10 cellular contexts compared by ENCODE assay signal in the genomic region with DNA sequence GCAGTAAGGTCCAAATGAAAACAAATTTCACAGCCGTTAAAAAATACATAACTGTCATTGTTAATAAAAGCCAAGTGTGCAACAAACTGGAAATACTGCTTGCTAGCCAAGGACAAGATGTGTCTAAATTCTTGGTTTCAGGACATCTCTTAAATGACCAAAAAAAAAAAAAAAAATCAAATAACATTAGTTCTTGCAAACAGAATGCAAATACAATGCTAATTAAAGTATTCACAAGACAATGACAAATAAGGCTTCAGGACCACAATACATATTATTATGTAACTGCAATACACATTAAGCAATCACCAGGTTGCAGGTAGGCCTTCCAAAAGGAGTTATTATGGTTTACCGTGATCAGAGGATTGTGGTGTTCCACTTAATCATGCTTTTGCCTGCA. TPM values are rescaled to one million over a fixed set of nuclear protein-coding genes. Genes with fewer than 3 reads are reported as not detected.
A peak's percentile ranks its signal among the peaks of the same experiment; 100 is the strongest.
DNase-seq lines count a peak whose midpoint lies in the region; ATAC-seq and TF ChIP-seq lines count a peak whose summit lies in the region.
"Had no signal": no experiment of that assay in that cellular context is flagged by ENCODE, and none has a peak within 500 bp of the region (broad histone marks: within the 10 kb centered on the region; RNA-seq: fewer than 3 reads in every experiment).

No MANE protein-coding gene starts in this region.

- no peak overlapping the region for H2BK15ac ChIP-seq in IMR-90 (ENCODE audit: low read depth, low read length)

- no peak overlapping the region for H4K91ac ChIP-seq in IMR-90 (ENCODE audit: insufficient read depth, low read depth, low read length)

- no peak overlapping the region for H3K27ac Mint-ChIP-seq in MCF 10A (ENCODE audit: low read depth, unreplicated experiment)
- H3K27ac Mint-ChIP-seq: stimulated activated naive CD8-positive, alpha-beta T cell treated with anti-CD3 and anti-CD28 coated beads, Interleukin-15, Interleukin-2, amounts not matched to agents 100 ng/mL and 50 ng/mL, for 24 hours had no signal

- BruUV-seq in IMR-90 (replicated peaks; lab: Mats Ljungman, UMichigan), result no TSS peak
- no TSS peak for BruUV-seq in MCF 10A (replicated peaks; lab: Mats Ljungman, UMichigan)

- H4K20me1 ChIP-seq in IMR-90 (ENCODE audit: insufficient read depth, low read length), result peaks cover 32% of the 10 kb centered on the region

- H3K4me3 ChIP-seq in IMR-90 (ENCODE audit: insufficient read depth, low read depth, low read length), result peak overlapping the region; percentile 58
- peak overlapping the region; percentile 83 for H3K4me3 ChIP-seq in kidney epithelial cell (ENCODE audit: low read depth, low read length)
- peak overlapping the region; percentile 55 to 85 (median 76) for H3K4me3 ChIP-seq in subcutaneous abdominal adipose tissue (ENCODE audit: low read depth in 1 of 5, low read length in 5 of 5)

- in situ Hi-C loops in IMR-90 (cut with MboI; ENCODE audit: low sequenced_read_pairs), result loop anchor here (25.0 kb wide), 1 partner anchor 242 kb away; a partner anchor contains a TSS

- no peak overlapping the region for H2BK20ac ChIP-seq in IMR-90 (ENCODE audit: low read depth, low read length)

- no peak overlapping the region for H3K14ac ChIP-seq in IMR-90 (replicated peaks; ENCODE audit: low read depth, low read length)

- TF ChIP-seq POLR2A in IMR-90 (IDR thresholded peaks at IDR 0.05; ENCODE audit: low read depth, low read length), result no peak

- peaks cover 12% of the 10 kb centered on the region for H3K9me1 ChIP-seq in IMR-90 (ENCODE audit: insufficient read depth, low read length)

- peak overlapping the region; percentile 49 for H2BK5ac ChIP-seq in IMR-90 (ENCODE audit: low read depth, low read length, poor library complexity, severe bottlenecking)

- DNase-seq in IMR-90, result no peak
- DNase-seq in MCF 10A (ENCODE audit: unreplicated experiment), result peak; percentile 52
- no peak for DNase-seq in kidney epithelial cell (ENCODE audit: low read depth)
- DNase-seq in dermis blood vessel endothelial cell, result no peak
- no peak for DNase-seq in AML-193 (lab: John Stamatoyannopoulos, UW)
- no peak for DNase-seq in T-helper 2 cell
- DNase-seq: posterior cingulate gyrus had no signal

- H3K4me2 ChIP-seq in IMR-90 (ENCODE audit: low read depth, low read length), result peak overlapping the region; percentile 98

- no peak overlapping the region for H2AK9ac ChIP-seq in IMR-90 (replicated peaks; ENCODE audit: low read depth, low read length, poor library complexity)

- H3K4me1 ChIP-seq in IMR-90 (ENCODE audit: control insufficient read depth, insufficient read depth, low read length) (peaks cover 17% of the 10 kb centered on the region), subcutaneous abdominal adipose tissue (ENCODE audit: control insufficient read depth in 5 of 5, insufficient read depth in 5 of 5, low read length in 5 of 5) (peaks cover 6 to 80% (median 74%) of the 10 kb centered on the region in 5 donors)

- no peaks in the 10 kb centered on the region for H3K27me3 Mint-ChIP-seq in MCF 10A (ENCODE audit: insufficient read depth, unreplicated experiment)
- H3K27me3 Mint-ChIP-seq: stimulated activated naive CD8-positive, alpha-beta T cell treated with anti-CD3 and anti-CD28 coated beads, Interleukin-15, Interleukin-2, amounts not matched to agents 100 ng/mL and 50 ng/mL, for 24 hours had no signal

- H3K4ac ChIP-seq in IMR-90 (ENCODE audit: low read depth, low read length), result 0 out of 2 replicates have a peak overlapping the region, but pooled peaks have one; percentile 11

- no CpG with 5 or more reads among the region's 2 CpGs for WGBS in IMR-90 (ENCODE audit: extremely low coverage in 2 of 2, insufficient read length in 1 of 2), 2 experiments

- dilution Hi-C loops in IMR-90 (cut with HindIII; ENCODE audit: low sequenced_read_pairs, unreplicated experiment), result no loop called here

- H2AK5ac ChIP-seq in IMR-90 (ENCODE audit: low read depth, low read length), result no peak overlapping the region

- no peak overlapping the region for H3K18ac ChIP-seq in IMR-90 (ENCODE audit: low read depth, low read length)

- H4K8ac ChIP-seq in IMR-90 (ENCODE audit: low read depth in 2 of 2, low read length in 2 of 2), result 0 out of 4 replicates have a peak overlapping the region, but pooled peaks of 1 of the 2 experiments have one; percentile 3

- H3K36me3 ChIP-seq in IMR-90 (ENCODE audit: control insufficient read depth, insufficient read depth, low read length) (peaks cover 6% of the 10 kb centered on the region), kidney epithelial cell (ENCODE audit: control insufficient read depth, insufficient read depth, low read length) (no peaks in the 10 kb centered on the region), subcutaneous abdominal adipose tissue (ENCODE audit: control insufficient read depth in 5 of 5, insufficient read depth in 5 of 5, low read length in 5 of 5) (peaks cover 0 to 6% (median 0%) of the 10 kb centered on the region in 5 donors)

- peak overlapping the region; percentile 53; the same call in 1 of the 2 replicates for H3K9ac ChIP-seq in IMR-90 (ENCODE audit: low read depth, low read length)
- peak overlapping the region in 3 of 5 donors; percentile 26 to 88 (median 64) for H3K9ac ChIP-seq in subcutaneous abdominal adipose tissue (ENCODE audit: low read length in 5 of 5)

- no peaks in the 10 kb centered on the region for H3K27me3 ChIP-seq in IMR-90 (ENCODE audit: control insufficient read depth, insufficient read depth, low read length)
- no peaks in the 10 kb centered on the region for H3K27me3 ChIP-seq in kidney epithelial cell (ENCODE audit: control insufficient read depth, insufficient read depth, low read length)
- no peaks in the 10 kb centered on the region for H3K27me3 ChIP-seq in subcutaneous abdominal adipose tissue (ENCODE audit: control insufficient read depth in 5 of 5, insufficient read depth in 4 of 5, low read length in 5 of 5)

- H3K4me1 Mint-ChIP-seq in MCF 10A (ENCODE audit: insufficient read depth, unreplicated experiment), result no peaks in the 10 kb centered on the region

- H3K36me3 Mint-ChIP-seq in MCF 10A (ENCODE audit: insufficient read depth, unreplicated experiment), result peaks cover 5% of the 10 kb centered on the region

- H3K23ac ChIP-seq in IMR-90 (ENCODE audit: low read depth, low read length), result peak overlapping the region; percentile 70

- CTCF ChIA-PET in IMR-90 (lab: Yijun Ruan, JAX) (no interaction called here), MCF 10A (lab: Yijun Ruan, JAX) (no interaction called here)

- no peak overlapping the region for H4K5ac ChIP-seq in IMR-90 (ENCODE audit: low read depth, low read length)

- ATAC-seq in IMR-90 (ENCODE audit: low read depth), result no peak
- ATAC-seq in HG02759 (IDR thresholded peaks at IDR 0.05; ENCODE audit: unreplicated experiment), result no peak

- H2BK120ac ChIP-seq in IMR-90 (ENCODE audit: low read depth, low read length), result no peak overlapping the region

- TF ChIP-seq CTCF in IMR-90 (conservative IDR thresholded peaks at IDR 0.05; ENCODE audit: low read depth, low read length), result no peak
- no peak for TF ChIP-seq CTCF in MCF 10A (IDR thresholded peaks at IDR 0.05; ENCODE audit: unreplicated experiment)
- TF ChIP-seq CTCF in kidney epithelial cell (IDR thresholded peaks at IDR 0.05; ENCODE audit: insufficient read depth, low read length, poor library complexity, severe bottlenecking), result no peak

- H3K56ac ChIP-seq in IMR-90 (ENCODE audit: extremely low read depth, insufficient read depth, low read length), result peak overlapping the region; percentile 0; the same call in 1 of the 2 replicates

- no peak overlapping the region for H2AFZ ChIP-seq in IMR-90 (replicated peaks; ENCODE audit: low read length, poor library complexity)

- H3K27ac ChIP-seq in IMR-90 (ENCODE audit: insufficient read depth, low read length) (peak overlapping the region; percentile 45; the same call in 1 of the 2 replicates), subcutaneous abdominal adipose tissue (ENCODE audit: low read depth, low read length) (no peak overlapping the region)

- peaks cover 0 to 37% of the 10 kb centered on the region in 2 experiments; a peak in 2 of 4 replicates for H3K79me1 ChIP-seq in IMR-90 (ENCODE audit: low read depth in 1 of 2, low read length in 2 of 2)

- intact Hi-C loops in IMR-90 (cut with micrococcal nuclease) (loop anchor here (2.0 kb wide), 1 partner anchor 77 kb away; no protein-coding TSS in a partner anchor), MCF 10A (cut with micrococcal nuclease) (loop anchor here (1.0 to 5.0 kb wide), 4 partner anchors 102 to 362 kb away; no protein-coding TSS in a partner anchor)

- POLR2A ChIA-PET in IMR-90 (lab: Charles Lee; ENCODE audit: unreplicated experiment), result no interaction called here
- POLR2A ChIA-PET in MCF 10A (lab: Yijun Ruan, JAX), result interaction anchor here (0.9 to 2.1 kb wide), 2 partner anchors 14 to 21 kb away, joined by 3 to 19 read pairs; no protein-coding TSS in a partner anchor

- no peaks in the 10 kb centered on the region for H3K9me3 ChIP-seq in IMR-90 (ENCODE audit: control insufficient read depth, insufficient read depth, low read length)
- H3K9me3 ChIP-seq in subcutaneous abdominal adipose tissue (ENCODE audit: control insufficient read depth in 5 of 5, low read length in 5 of 5), result no peaks in the 10 kb centered on the region

- TF ChIP-seq RAD21 in IMR-90 (IDR thresholded peaks at IDR 0.05; ENCODE audit: low read length), result no peak

- no peaks in the 10 kb centered on the region for H3K9me3 Mint-ChIP-seq in MCF 10A (ENCODE audit: unreplicated experiment)
- H3K9me3 Mint-ChIP-seq: stimulated activated naive CD8-positive, alpha-beta T cell treated with anti-CD3 and anti-CD28 coated beads, Interleukin-15, Interleukin-2, amounts not matched to agents 100 ng/mL and 50 ng/mL, for 24 hours had no signal

- no peak overlapping the region for H3K4me3 Mint-ChIP-seq in MCF 10A (ENCODE audit: unreplicated experiment)

TF ChIP-seq in IMR-90, 13 proteins besides CTCF, POLR2A, EP300 and RAD21 (continues in another document):
- TF ChIP-seq CEBPB (IDR thresholded peaks at IDR 0.05; ENCODE audit: low read depth, low read length) (peak; percentile 54; the same call in 1 of the 2 replicates), MAZ (IDR thresholded peaks at IDR 0.05; ENCODE audit: borderline replicate concordance, low read depth, low read length) (no peak)

RNA-seq across cellular contexts. Expression of a gene that starts 3.6 kb away (rescaled TPM):
- 92.5 and 94.3 TPM in 2 replicates for total RNA-seq in IMR-90 (2012; rRNA removed)
- 43.3 and 44.9 TPM in 2 replicates for polyA plus RNA-seq in IMR-90 (2012; rRNA removed)
- polyA plus RNA-seq in IMR-90 (2012; cell fraction: cytosol; rRNA removed), result 10.8 and 11.9 TPM in 2 replicates
- polyA plus RNA-seq in IMR-90 (2012; cell fraction: nucleus; rRNA removed; ENCODE audit: low replicate concordance), result 27.8 and 127 TPM in 2 replicates
- total RNA-seq in MCF 10A (2022), result 75.4 and 85.1 TPM in 2 replicates
- 71.8 and 73.0 TPM in 2 replicates for total RNA-seq in kidney epithelial cell
- 92.2 and 118 TPM in 2 replicates for total RNA-seq in dermis blood vessel endothelial cell
